ENCODE assay signal across 30 cellular contexts in the genomic region with DNA sequence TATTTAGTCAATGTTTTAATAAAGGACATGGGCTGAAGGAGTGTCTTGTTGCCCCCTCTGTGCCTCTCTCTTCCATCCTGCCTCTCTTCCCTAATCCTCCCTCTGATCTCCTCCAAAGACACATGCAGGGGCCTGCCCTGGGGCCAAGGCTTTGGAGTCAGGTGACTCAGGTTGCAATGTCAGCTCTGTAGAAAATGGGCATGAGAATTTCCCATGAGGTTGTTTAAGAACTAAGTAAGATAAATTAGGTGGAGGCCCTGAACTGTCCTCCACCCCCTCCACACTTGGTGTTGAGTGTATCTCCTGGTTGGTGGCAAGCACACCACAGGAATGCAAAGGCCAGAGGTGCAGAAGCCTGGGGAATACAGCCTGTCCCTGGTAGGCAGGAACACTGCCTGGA.
"Had no signal": no experiment of that assay in that cellular context is flagged by ENCODE, and none has a peak within 500 bp of the region (broad histone marks: within the 10 kb centered on the region; RNA-seq: fewer than 3 reads in every experiment).

No MANE protein-coding gene starts in this region.

- H3K4me1 ChIP-seq: breast epithelium, foreskin keratinocyte, heart right ventricle, prostate gland, uterus had no signal

- H3K27me3 ChIP-seq: foreskin keratinocyte, ovary, uterus had no signal

- H3K36me3 Mint-ChIP-seq: activated naive CD4-positive, alpha-beta T cell treated with anti-CD3 and anti-CD28 coated beads, Interleukin-2, amount 50 U/mL, for 72 hours; mesothelial cell of epicardium; naive B cell had no signal

- H3K27ac ChIP-seq: breast epithelium, foreskin keratinocyte, heart right ventricle, ovary, prostate gland, skin epidermis, thoracic aorta, uterus had no signal

- H3K4me3 Mint-ChIP-seq: activated CD4-positive, alpha-beta T cell treated with anti-CD3 and anti-CD28 coated beads for 36 hours; activated T-cell treated with anti-CD3 and anti-CD28 coated beads, Interleukin-2, amount 50 U/mL, for 72 hours; central memory CD8-positive, alpha-beta T cell; dendritic cell treated with granulocyte-macrophage colony-stimulating factor and Interleukin-4, amounts not matched to agents 40 ng/mL and 50 ng/mL, for 4 days; endodermal cell; mesothelial cell of epicardium; naive B cell; nephron progenitor cell; stimulated activated naive CD8-positive, alpha-beta T cell treated with anti-CD3 and anti-CD28 coated beads, Interleukin-15, Interleukin-2, amounts not matched to agents 100 ng/mL and 50 ng/mL, for 24 hours had no signal

- H3K27ac Mint-ChIP-seq: activated CD4-positive, alpha-beta T cell treated with anti-CD3 and anti-CD28 coated beads for 36 hours; activated naive CD4-positive, alpha-beta T cell treated with anti-CD3 and anti-CD28 coated beads, Interleukin-2, amount 50 U/mL, for 72 hours; activated T-cell treated with anti-CD3 and anti-CD28 coated beads, Interleukin-2, amount 50 U/mL, for 72 hours; dendritic cell treated with granulocyte-macrophage colony-stimulating factor and Interleukin-4, amounts not matched to agents 40 ng/mL and 50 ng/mL, for 4 days; endodermal cell; mesothelial cell of epicardium; nephron progenitor cell; stimulated activated naive CD8-positive, alpha-beta T cell treated with anti-CD3 and anti-CD28 coated beads, Interleukin-15, Interleukin-2, amounts not matched to agents 100 ng/mL and 50 ng/mL, for 24 hours had no signal

- H3K4me3 ChIP-seq: breast epithelium, heart right ventricle, ovary, prostate gland, skin epidermis, thoracic aorta, uterus had no signal

- H3K36me3 ChIP-seq: breast epithelium, heart right ventricle, ovary, prostate gland, thoracic aorta, uterus had no signal

- H3K9me3 ChIP-seq: breast epithelium, heart right ventricle, ovary, prostate gland, thoracic aorta, uterus had no signal

- H3K4me1 Mint-ChIP-seq: activated CD4-positive, alpha-beta T cell treated with anti-CD3 and anti-CD28 coated beads for 36 hours; endodermal cell had no signal

- H3K9me3 Mint-ChIP-seq: activated naive CD4-positive, alpha-beta T cell treated with anti-CD3 and anti-CD28 coated beads, Interleukin-2, amount 50 U/mL, for 72 hours; activated T-cell treated with anti-CD3 and anti-CD28 coated beads, Interleukin-2, amount 50 U/mL, for 72 hours; central memory CD8-positive, alpha-beta T cell; endodermal cell; mesothelial cell of epicardium; nephron progenitor cell; stimulated activated naive CD8-positive, alpha-beta T cell treated with anti-CD3 and anti-CD28 coated beads, Interleukin-15, Interleukin-2, amounts not matched to agents 100 ng/mL and 50 ng/mL, for 24 hours had no signal

- DNase-seq: activated CD4-positive, alpha-beta T cell treated with anti-CD3 and anti-CD28 coated beads for 36 hours; activated CD4-positive, alpha-beta T cell treated with anti-CD3 and anti-CD28 coated beads, Interleukin-2, amount 50 U/mL, for 4 hours; activated CD4-positive, CD25-positive, alpha-beta regulatory T cell; activated naive CD4-positive, alpha-beta T cell; activated T-cell treated with anti-CD3 and anti-CD28 coated beads for 4 hours; activated T-cell treated with anti-CD3 and anti-CD28 coated beads, Interleukin-2, amount 50 U/mL, for 72 hours; endodermal cell; foreskin keratinocyte; heart right ventricle; left cardiac atrium; left ventricle myocardium superior; naive B cell; nephron progenitor cell; ovary; retina; stimulated activated CD4-positive, alpha-beta T cell treated with anti-CD3 and anti-CD28 coated beads, Interleukin-12 subunit alpha, Interleukin-12 subunit beta, amount 100 ng/mL, for 4 hours; stimulated activated CD4-positive, alpha-beta T cell treated with anti-CD3 and anti-CD28 coated beads, Interleukin-4, amount 100 ng/mL, for 1 hour; trophoblast cell; uterus had no signal

- ATAC-seq: activated CD4-positive, alpha-beta T cell treated with anti-CD3 and anti-CD28 coated beads for 36 hours; activated naive CD4-positive, alpha-beta T cell treated with anti-CD3 and anti-CD28 coated beads, Interleukin-2, amount 50 U/mL, for 72 hours; activated T-cell treated with anti-CD3 and anti-CD28 coated beads, Interleukin-2, amount 50 U/mL, for 72 hours; esophagus mucosa; foreskin keratinocyte; heart right ventricle; left cardiac atrium; left ventricle myocardium superior; sciatic nerve had no signal
